ENCODE assay signal across 8 cellular contexts in genomic region chr16:53754938-53755910, GRCh38. TPM values are rescaled to one million over a fixed set of nuclear protein-coding genes. Genes with fewer than 3 reads are reported as not detected.
DNase-seq lines count a peak whose midpoint lies in the region; ATAC-seq and TF ChIP-seq lines count a peak whose summit lies in the region.

No MANE protein-coding gene starts in this region.

- peaks cover 2% of the 10 kb centered on the region for H3K9me3 Mint-ChIP-seq in neural progenitor cell

- peaks cover 2% of the 10 kb centered on the region for H3K36me3 Mint-ChIP-seq in neural progenitor cell

- H3K4me1 ChIP-seq in GM23248 (ENCODE audit: insufficient read depth) (peaks cover 41% of the 10 kb centered on the region), neural progenitor cell (peaks cover 58% of the 10 kb centered on the region), vagina (peaks cover 35% of the 10 kb centered on the region)

- peaks cover 99% of the 10 kb centered on the region for H3K79me2 ChIP-seq in GM23248 (ENCODE audit: insufficient read depth)
- H3K79me2 ChIP-seq in neural progenitor cell (ENCODE audit: low read depth) = peaks cover 72% of the 10 kb centered on the region

- TF ChIP-seq CTCF in neural progenitor cell (IDR thresholded peaks at IDR 0.05) = no peak
- TF ChIP-seq CTCF in vagina (IDR thresholded peaks at IDR 0.05) = no peak

- H2AFZ ChIP-seq in GM23248 (no peak overlapping the region), neural progenitor cell (replicated peaks) (no peak overlapping the region)

- no peaks in the 10 kb centered on the region for H3K36me3 ChIP-seq in GM23248 (ENCODE audit: low read depth)
- no peaks in the 10 kb centered on the region for H3K36me3 ChIP-seq in neural progenitor cell
- H3K36me3 ChIP-seq in vagina = no peaks in the 10 kb centered on the region

- no peaks in the 10 kb centered on the region for H4K20me1 ChIP-seq in GM23248 (ENCODE audit: insufficient read depth)
- no peaks in the 10 kb centered on the region for H4K20me1 ChIP-seq in neural progenitor cell (ENCODE audit: low read depth)

- H3K27me3 ChIP-seq in GM23248 (replicated peaks; ENCODE audit: insufficient read depth) (no peaks in the 10 kb centered on the region), neural progenitor cell (no peaks in the 10 kb centered on the region), vagina (no peaks in the 10 kb centered on the region)

- H3K27ac ChIP-seq in GM23248 (no peak overlapping the region), cingulate gyrus (ENCODE audit: low read depth, low read length) (peak overlapping the region; percentile 76), neural progenitor cell (peak overlapping the region; percentile 85), vagina (no peak overlapping the region)

- H3K9me3 ChIP-seq in GM23248 (ENCODE audit: low read depth) (no peaks in the 10 kb centered on the region), neural progenitor cell (ENCODE audit: low read depth) (no peaks in the 10 kb centered on the region), vagina (no peaks in the 10 kb centered on the region)

- H3F3A ChIP-seq in GM23248 (ENCODE audit: insufficient read depth) = peaks cover 17% of the 10 kb centered on the region; the same call in 1 of the 2 replicates
- H3F3A ChIP-seq in neural progenitor cell (ENCODE audit: low read depth) = peaks cover 35% of the 10 kb centered on the region

- H3K4me2 ChIP-seq in GM23248 (ENCODE audit: unreplicated experiment) = no peak overlapping the region
- peak overlapping the region; percentile 70 for H3K4me2 ChIP-seq in neural progenitor cell

- in situ Hi-C loops in GM23248 (cut with MboI) = no loop called here

- peak overlapping the region; percentile 97 for H3K27ac Mint-ChIP-seq in neural progenitor cell

- H3K4me3 Mint-ChIP-seq in neural progenitor cell = peak overlapping the region; percentile 33

- 47 to 52% methylated on average over 10 of the region's 10 CpGs for WGBS in GM23248 (ENCODE audit: low coverage in 1 of 2, low lambda C conversion rate in 2 of 2, missing lambda C conversion rate in 2 of 2), 2 experiments

- intact Hi-C loops in vagina (cut with DNase I) = no loop called here

- H3K9me2 ChIP-seq in GM23248 (ENCODE audit: insufficient read depth) = no peaks in the 10 kb centered on the region

- no peak for TF ChIP-seq POLR2A in vagina (IDR thresholded peaks at IDR 0.05)

- peaks cover 51% of the 10 kb centered on the region for H3K4me1 Mint-ChIP-seq in neural progenitor cell

- H3K4me3 ChIP-seq in GM23248 (no peak overlapping the region), neural progenitor cell (no peak overlapping the region), vagina (no peak overlapping the region)

- H3K27me3 Mint-ChIP-seq in neural progenitor cell (ENCODE audit: insufficient read depth, low read depth) = no peaks in the 10 kb centered on the region

- DNase-seq in GM23248 (peak; percentile 72), NCI-H345 treated with DMSO at 0.1 percent for 48 hours (lab: John Stamatoyannopoulos, UW; ENCODE audit: unreplicated experiment) (peak; percentile 39), neural progenitor cell (ENCODE audit: low spot score) (no peak), vagina (ENCODE audit: extremely low spot score in 2 of 2) (no peak)

- ATAC-seq in GM19035 (IDR thresholded peaks at IDR 0.05; ENCODE audit: unreplicated experiment) (no peak), HG03039 (IDR thresholded peaks at IDR 0.05; ENCODE audit: unreplicated experiment) (no peak), GM21381 (IDR thresholded peaks at IDR 0.05; ENCODE audit: unreplicated experiment) (no peak)

- no peak overlapping the region for H3K9ac ChIP-seq in GM23248
- no peak overlapping the region for H3K9ac ChIP-seq in neural progenitor cell

RNA-seq across cellular contexts. Expression of gene FTO, which starts 51.3 kb away (rescaled TPM):
- 99.2 and 118 TPM in 2 replicates for total RNA-seq in GM23248 (2014; rRNA removed; shearing (Covaris generic))
- polyA plus RNA-seq in GM23248 (2016; fragmentation: Nextera tagmentation; extraction: Ambion mirVana) = 84.2 and 85.3 TPM in 2 replicates
- total RNA-seq in neural progenitor cell (ENCODE audit: low replicate concordance) (110 TPM in 2 replicates), vagina (70.5 TPM)

RNA-seq across cellular contexts. Expression of gene RPGRIP1L, which starts 51.6 kb away (rescaled TPM):
- 16.3 and 19.0 TPM in 2 replicates for total RNA-seq in GM23248 (2014; rRNA removed; shearing (Covaris generic))
- polyA plus RNA-seq in GM23248 (2016; fragmentation: Nextera tagmentation; extraction: Ambion mirVana) = 16.8 and 17.6 TPM in 2 replicates
- total RNA-seq in neural progenitor cell (ENCODE audit: low replicate concordance) (18.6 and 23.2 TPM in 2 replicates), vagina (4.4 TPM)

Comparison
In these comparisons a context has a peak if more than half of its experiments do, and no peak if none do; other contexts are left out.
1. DNase-seq: peak in GM23248 (single experiment) and NCI-H345 treated with DMSO at 0.1 percent for 48 hours (single experiment); none in neural progenitor cell (single experiment) and vagina (0 of 2).
2. H3K27ac ChIP-seq: peak in cingulate gyrus (single experiment) and neural progenitor cell (single experiment); none in GM23248 (single experiment) and vagina (single experiment).